Comparison of ENCODE assay signal across 8 cellular contexts in genomic region chr15:44584162-44584749, GRCh38. TPM values are rescaled to one million over a fixed set of nuclear protein-coding genes. Genes with fewer than 3 reads are reported as not detected.
DNase-seq lines count a peak whose midpoint lies in the region; ATAC-seq, FAIRE-seq and TF ChIP-seq lines count a peak whose summit lies in the region.

No MANE protein-coding gene starts in this region.

- no peak overlapping the region for H3K9ac ChIP-seq in neuronal stem cell (ENCODE audit: low read depth, low read length, poor library complexity)

- H3K27ac ChIP-seq in right lobe of liver (no peak overlapping the region), neuronal stem cell (replicated peaks; ENCODE audit: low read length) (no peak overlapping the region)

- no peak overlapping the region for H3K4ac ChIP-seq in neuronal stem cell (ENCODE audit: low read length)

- peak; percentile 69 to 75 (median 74) for ATAC-seq in right lobe of liver
- ATAC-seq in stimulated activated naive CD8-positive, alpha-beta T cell treated with anti-CD3 and anti-CD28 coated beads, Interleukin-15, Interleukin-2, amounts not matched to agents 100 U/mL and 50 U/mL, for 24 hours = peak; percentile 93
- no peak for ATAC-seq in GM18907 (IDR thresholded peaks at IDR 0.05; ENCODE audit: unreplicated experiment)

- no peak overlapping the region for H3K18ac ChIP-seq in neuronal stem cell (ENCODE audit: low read length)

- no peak overlapping the region for H2BK12ac ChIP-seq in neuronal stem cell (ENCODE audit: low read length)

- H3K4me2 ChIP-seq in neuronal stem cell (ENCODE audit: insufficient read depth, low read length, poor library complexity, severe bottlenecking) = no peak overlapping the region

- H3K4me3 ChIP-seq in AG09309 (ENCODE audit: control insufficient read depth, low read depth, low read length) = no peak overlapping the region
- no peak overlapping the region for H3K4me3 ChIP-seq in right lobe of liver
- no peak overlapping the region for H3K4me3 ChIP-seq in neuronal stem cell (ENCODE audit: low read length in 2 of 2)

- no peak overlapping the region for H2BK120ac ChIP-seq in neuronal stem cell (ENCODE audit: low read depth, low read length)

- no peak for TF ChIP-seq POLR2A in right lobe of liver (IDR thresholded peaks at IDR 0.05)

- no peak overlapping the region for H3K14ac ChIP-seq in neuronal stem cell (ENCODE audit: low read length)

- DNase-seq in AG09309 (ENCODE audit: low read depth) (no peak), GM18507 (ENCODE audit: extremely low spot score, insufficient read length, low read depth) (no peak), SW480 (ENCODE audit: low spot score) (peak; percentile 18), astrocyte of the hippocampus (ENCODE audit: low read depth, low spot score) (peak; percentile 26), right lobe of liver (peak in 1 of 3 donors; percentile 37), neuronal stem cell (ENCODE audit: low spot score) (no peak)
- DNase-seq in stimulated activated naive CD8-positive, alpha-beta T cell treated with anti-CD3 and anti-CD28 coated beads, Interleukin-15, Interleukin-2, amounts not matched to agents 100 U/mL and 50 U/mL, for 24 hours = peak; percentile 58

- H3K27me3 ChIP-seq in right lobe of liver = no peaks in the 10 kb centered on the region
- H3K27me3 ChIP-seq in neuronal stem cell (ENCODE audit: control insufficient read depth in 3 of 3, insufficient read depth in 3 of 3, low read depth in 1 of 3, low read length in 3 of 3) = no peaks in the 10 kb centered on the region

- H2BK5ac ChIP-seq in neuronal stem cell (ENCODE audit: low read length) = no peak overlapping the region

- H2AFZ ChIP-seq in neuronal stem cell (ENCODE audit: low read length) = no peak overlapping the region

- intact Hi-C loops in right lobe of liver (cut with DNase I) = no loop called here

- H2BK15ac ChIP-seq in neuronal stem cell (ENCODE audit: low read length) = no peak overlapping the region

- H3K23ac ChIP-seq in neuronal stem cell (ENCODE audit: low read depth, low read length, poor library complexity) = no peak overlapping the region

- 83% methylated on average over 4 of the region's 5 CpGs for WGBS in right lobe of liver (ENCODE audit: insufficient coverage, low coverage, low lambda C conversion rate, missing lambda C conversion rate)
- WGBS in neuronal stem cell (ENCODE audit: extremely low coverage in 2 of 2, insufficient read length in 2 of 2, insufficient replicate concordance in 1 of 2), 2 donors = no CpG with 5 or more reads among the region's 5 CpGs

- H3K79me1 ChIP-seq in neuronal stem cell (ENCODE audit: low read depth, low read length) = no peaks in the 10 kb centered on the region

- H4K91ac ChIP-seq in neuronal stem cell (ENCODE audit: low read depth, low read length, poor library complexity) = no peak overlapping the region

- peak; percentile 52 for TF ChIP-seq CTCF in AG09309 (IDR thresholded peaks at IDR 0.05; ENCODE audit: control insufficient read depth, insufficient read depth, low read depth, low read length, missing control alignments)
- TF ChIP-seq CTCF in right lobe of liver (IDR thresholded peaks at IDR 0.05) = peak in 3 of 4 donors; percentile 29 to 49 (median 31)

- H3K36me3 ChIP-seq in right lobe of liver = peaks cover 0 to 79% (median 33%) of the 10 kb centered on the region in 4 donors
- peaks cover 14 to 98% of the 10 kb centered on the region in 2 donors for H3K36me3 ChIP-seq in neuronal stem cell (replicated peaks in 1 of 2; ENCODE audit: control insufficient read depth in 2 of 2, insufficient read depth in 2 of 2, low read length in 2 of 2)

- FAIRE-seq in GM18507 (lab: Jason Lieb, UNC) = peak; percentile 31

- H3K4me1 ChIP-seq in right lobe of liver (no peaks in the 10 kb centered on the region), neuronal stem cell (ENCODE audit: control insufficient read depth in 2 of 2, insufficient read depth in 1 of 2, low read depth in 1 of 2, low read length in 2 of 2) (no peaks in the 10 kb centered on the region)

- H3K9me3 ChIP-seq in right lobe of liver (no peaks in the 10 kb centered on the region), neuronal stem cell (replicated peaks in 1 of 2; ENCODE audit: control insufficient read depth in 2 of 2, insufficient read depth in 1 of 2, low read depth in 1 of 2, low read length in 2 of 2) (no peaks in the 10 kb centered on the region)

- no peak overlapping the region for H4K8ac ChIP-seq in neuronal stem cell (ENCODE audit: low read depth, low read length)

- no peak overlapping the region for H2AK5ac ChIP-seq in neuronal stem cell (ENCODE audit: low read depth, low read length)

RNA-seq across cellular contexts. Expression of gene EIF3J, which starts 47.3 kb away (rescaled TPM):
- 10 to 100 TPM; 30.1 to 59.8 (median 45.9) TPM for total RNA-seq in right lobe of liver
- 56.1 TPM for polyA plus RNA-seq in neuronal stem cell (2013, experiment 1 of 2)
- 56.0 TPM for polyA plus RNA-seq in neuronal stem cell (2013, experiment 2 of 2)

Comparison
In these comparisons a context has a peak if more than half of its experiments do, and no peak if none do; other contexts are left out.
1. DNase-seq: peak in SW480 (single experiment), astrocyte of the hippocampus (single experiment) and stimulated activated naive CD8-positive, alpha-beta T cell treated with anti-CD3 and anti-CD28 coated beads, Interleukin-15, Interleukin-2, amounts not matched to agents 100 U/mL and 50 U/mL, for 24 hours (single experiment); none in AG09309 (single experiment), GM18507 (single experiment) and neuronal stem cell (single experiment).